Comparison of ENCODE assay signal across 1 cellular context in the genomic region with DNA sequence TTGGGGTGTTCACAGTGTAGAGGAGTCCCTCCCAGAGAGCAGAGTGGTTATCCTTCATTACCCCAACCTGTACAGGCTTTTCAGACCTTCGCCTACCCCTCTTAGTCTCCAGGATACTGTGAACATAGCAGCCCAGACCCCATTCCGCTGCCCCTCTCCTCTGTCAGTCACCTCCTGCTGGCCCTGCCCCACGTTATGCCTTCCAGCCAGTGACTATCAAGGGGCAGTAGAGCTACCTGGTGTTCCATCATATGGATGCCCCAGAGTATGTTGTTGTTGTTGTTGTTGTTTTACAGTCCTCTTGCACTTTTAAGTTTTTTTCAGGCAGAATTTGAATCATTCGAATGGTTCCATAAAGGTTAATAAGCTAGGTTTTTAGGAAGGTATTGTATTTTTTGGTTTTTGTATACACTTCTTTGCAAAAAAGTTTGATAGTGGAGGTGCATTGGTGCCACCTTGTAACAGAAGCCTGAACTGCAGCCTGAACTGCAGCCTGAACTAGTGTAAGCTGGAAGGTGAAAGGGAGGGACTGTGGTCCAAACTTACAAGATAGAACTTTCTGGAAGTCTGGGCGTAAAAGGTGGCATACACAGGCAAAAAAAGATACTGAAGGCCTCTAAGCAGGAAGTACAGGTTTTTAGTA.
TF ChIP-seq lines count a peak whose summit lies in the region.

No MANE protein-coding gene starts in this region.

TF ChIP-seq in K562, 482 proteins besides CTCF, POLR2A, EP300 and RAD21 (continued from another document):
- TF ChIP-seq, protein P1, sequence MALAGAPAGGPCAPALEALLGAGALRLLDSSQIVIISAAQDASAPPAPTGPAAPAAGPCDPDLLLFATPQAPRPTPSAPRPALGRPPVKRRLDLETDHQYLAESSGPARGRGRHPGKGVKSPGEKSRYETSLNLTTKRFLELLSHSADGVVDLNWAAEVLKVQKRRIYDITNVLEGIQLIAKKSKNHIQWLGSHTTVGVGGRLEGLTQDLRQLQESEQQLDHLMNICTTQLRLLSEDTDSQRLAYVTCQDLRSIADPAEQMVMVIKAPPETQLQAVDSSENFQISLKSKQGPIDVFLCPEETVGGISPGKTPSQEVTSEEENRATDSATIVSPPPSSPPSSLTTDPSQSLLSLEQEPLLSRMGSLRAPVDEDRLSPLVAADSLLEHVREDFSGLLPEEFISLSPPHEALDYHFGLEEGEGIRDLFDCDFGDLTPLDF (CRISPR knock-in tag; IDR thresholded peaks at IDR 0.05), result no peak
- TF ChIP-seq TCF7 (IDR thresholded peaks at IDR 0.05; ENCODE audit: borderline replicate concordance) (no peak), HNRNPH1 (optimal IDR thresholded peaks at IDR 0.05; ENCODE audit: low read depth, low read length) (no peak), MYC (IDR thresholded peaks at IDR 0.05; ENCODE audit: low read depth, low read length) (no peak), MYC (CRISPR knock-in tag; IDR thresholded peaks at IDR 0.05; ENCODE audit: borderline replicate concordance, low read depth) (no peak)
